Comparison of ENCODE assay signal across 8 cellular contexts in genomic region chr12:123603495-123603894, GRCh38. TPM values are rescaled to one million over a fixed set of nuclear protein-coding genes. Genes with fewer than 3 reads are reported as not detected.
DNase-seq lines count a peak whose midpoint lies in the region; ATAC-seq and TF ChIP-seq lines count a peak whose summit lies in the region.
"Not testable (repeated sequence)": the region's sequence is repeated elsewhere in the genome, so short reads cannot be mapped to it uniquely, and the experiment has no call there.

No MANE protein-coding gene starts in this region.

- H3K27me3 ChIP-seq in DND-41 (ENCODE audit: insufficient read depth, low read length, poor library complexity); HUES64 (ENCODE audit: insufficient read depth, low read length); iPS-18a (ENCODE audit: control insufficient read depth, insufficient read depth, low read length); neural progenitor cell: not testable (repeated sequence)

- H3K4me1 Mint-ChIP-seq in activated CD4-positive, alpha-beta memory T cell treated with anti-CD3 and anti-CD28 coated beads, Interleukin-2, amount 10 ng/mL, durations not matched to agents 7 days and 5 days = peaks cover 47% of the 10 kb centered on the region
- H3K4me1 Mint-ChIP-seq in activated naive CD8-positive, alpha-beta T cell treated with anti-CD3 and anti-CD28 coated beads for 36 hours = peaks cover 27% of the 10 kb centered on the region
- peaks cover 14% of the 10 kb centered on the region for H3K4me1 Mint-ChIP-seq in neural progenitor cell

- peaks cover 66% of the 10 kb centered on the region for H3K36me3 ChIP-seq in DND-41 (ENCODE audit: insufficient read depth, low read length)
- H3K36me3 ChIP-seq in HUES64 (ENCODE audit: insufficient read depth, low read length) = peaks cover 52% of the 10 kb centered on the region
- peaks cover 43% of the 10 kb centered on the region for H3K36me3 ChIP-seq in iPS-18a (ENCODE audit: control insufficient read depth, low read depth, low read length)
- not testable (repeated sequence) for H3K36me3 ChIP-seq in neural progenitor cell

- H3K9ac ChIP-seq in DND-41 (ENCODE audit: low read depth, low read length) = peak overlapping the region; percentile 99; the same call in 1 of the 2 replicates
- H3K9ac ChIP-seq in HUES64 (ENCODE audit: low read depth, low read length); iPS-18a (ENCODE audit: low read length); neural progenitor cell: not testable (repeated sequence)

- DNase-seq in DND-41; RWPE1 (ENCODE audit: low spot score); activated CD4-positive, alpha-beta memory T cell treated with anti-CD3 and anti-CD28 coated beads, Interleukin-2, amount 10 ng/mL, durations not matched to agents 7 days and 5 days; activated naive CD8-positive, alpha-beta T cell treated with anti-CD3 and anti-CD28 coated beads for 36 hours; neural progenitor cell (ENCODE audit: low spot score): not testable (repeated sequence)

- peak overlapping the region; percentile 6 for H3K4me3 Mint-ChIP-seq in activated CD4-positive, alpha-beta memory T cell treated with anti-CD3 and anti-CD28 coated beads, Interleukin-2, amount 10 ng/mL, durations not matched to agents 7 days and 5 days
- H3K4me3 Mint-ChIP-seq in activated naive CD8-positive, alpha-beta T cell treated with anti-CD3 and anti-CD28 coated beads for 36 hours = peak overlapping the region; percentile 95
- peak overlapping the region; percentile 94 for H3K4me3 Mint-ChIP-seq in neural progenitor cell

- POLR2A ChIA-PET in RWPE1 (lab: Yijun Ruan, JAX; ENCODE audit: low non-redundant PET) = not testable (repeated sequence)
- POLR2A ChIA-PET in activated CD4-positive, alpha-beta memory T cell treated with anti-CD3 and anti-CD28 coated beads, Interleukin-2, amount 10 ng/mL, durations not matched to agents 7 days and 5 days (lab: Charles Lee) = interaction anchor here (1.3 to 2.2 kb wide), 3 partner anchors 10 to 371 kb away, joined by 3 to 10 read pairs (median 4); partner anchors contain the start of genes MPHOSPH9 and MTRFR

- not testable (repeated sequence) for H3K9me3 ChIP-seq in DND-41 (ENCODE audit: insufficient read depth, low read length, severe bottlenecking); HUES64 (ENCODE audit: insufficient read depth, low read depth, low read length); iPS-18a (ENCODE audit: control insufficient read depth, low read depth, low read length); neural progenitor cell (ENCODE audit: low read depth)

- CTCF ChIA-PET in RWPE1 (lab: Yijun Ruan, JAX) = not testable (repeated sequence)
- CTCF ChIA-PET in activated CD4-positive, alpha-beta memory T cell treated with anti-CD3 and anti-CD28 coated beads, Interleukin-2, amount 10 ng/mL, durations not matched to agents 7 days and 5 days (lab: Charles Lee) = interaction anchor here (2.2 kb wide), 1 partner anchor 15 kb away, joined by 11 read pairs; no protein-coding TSS in a partner anchor

- H3K27ac Mint-ChIP-seq in activated CD4-positive, alpha-beta memory T cell treated with anti-CD3 and anti-CD28 coated beads, Interleukin-2, amount 10 ng/mL, durations not matched to agents 7 days and 5 days; activated naive CD8-positive, alpha-beta T cell treated with anti-CD3 and anti-CD28 coated beads for 36 hours; neural progenitor cell: not testable (repeated sequence)

- peak overlapping the region; percentile 88 for H3K27ac ChIP-seq in 22Rv1
- H3K27ac ChIP-seq in DND-41 (ENCODE audit: low read length); HUES64 (ENCODE audit: low read depth, low read length); iPS-18a (ENCODE audit: low read length); neural progenitor cell: not testable (repeated sequence)
- peak overlapping the region; percentile 18; the same call in 1 of the 2 replicates for H3K27ac ChIP-seq in RWPE1

- 95% methylated on average over 11 of the region's 11 CpGs for WGBS in HUES64

- TF ChIP-seq CTCF in 22Rv1 (IDR thresholded peaks at IDR 0.05); DND-41 (IDR thresholded peaks at IDR 0.05; ENCODE audit: borderline replicate concordance, extremely low read depth, low read length, poor library complexity, severe bottlenecking); RWPE1 (conservative IDR thresholded peaks at IDR 0.05; ENCODE audit: low read depth); neural progenitor cell (IDR thresholded peaks at IDR 0.05): not testable (repeated sequence)

- H4K20me1 ChIP-seq in DND-41 (ENCODE audit: insufficient read depth, low read length) (peaks cover 17% of the 10 kb centered on the region; the same call in 1 of the 2 replicates), neural progenitor cell (ENCODE audit: low read depth) (peaks cover 13% of the 10 kb centered on the region)

- not testable (repeated sequence) for ATAC-seq in DND-41 (ENCODE audit: insufficient read depth, low read depth)

- not testable (repeated sequence) for H3K9me3 Mint-ChIP-seq in activated CD4-positive, alpha-beta memory T cell treated with anti-CD3 and anti-CD28 coated beads, Interleukin-2, amount 10 ng/mL, durations not matched to agents 7 days and 5 days; activated naive CD8-positive, alpha-beta T cell treated with anti-CD3 and anti-CD28 coated beads for 36 hours; neural progenitor cell

- H3K4me1 ChIP-seq in DND-41 (ENCODE audit: insufficient read depth, low read length) = peaks cover 48% of the 10 kb centered on the region
- not testable (repeated sequence) for H3K4me1 ChIP-seq in HUES64 (ENCODE audit: insufficient read depth, low read length); iPS-18a (ENCODE audit: control insufficient read depth, low read depth, low read length); neural progenitor cell

- not testable (repeated sequence) for H3K27me3 Mint-ChIP-seq in activated CD4-positive, alpha-beta memory T cell treated with anti-CD3 and anti-CD28 coated beads, Interleukin-2, amount 10 ng/mL, durations not matched to agents 7 days and 5 days; activated naive CD8-positive, alpha-beta T cell treated with anti-CD3 and anti-CD28 coated beads for 36 hours; neural progenitor cell (ENCODE audit: insufficient read depth, low read depth)

- not testable (repeated sequence) for H2AFZ ChIP-seq in DND-41 (ENCODE audit: low read depth, low read length); neural progenitor cell (replicated peaks)

- H3F3A ChIP-seq in neural progenitor cell (ENCODE audit: low read depth) = not testable (repeated sequence)

- peak overlapping the region in 1 of 2 experiments; percentile 90; a peak in 2 of 4 replicates for H3K4me3 ChIP-seq in DND-41 (ENCODE audit: low read depth in 1 of 2, low read length in 2 of 2)
- H3K4me3 ChIP-seq in HUES64 (ENCODE audit: low read length) = peak overlapping the region; percentile 95
- peak overlapping the region; percentile 98 for H3K4me3 ChIP-seq in iPS-18a (ENCODE audit: low read length)
- peak overlapping the region; percentile 92 for H3K4me3 ChIP-seq in neural progenitor cell

- H3K79me2 ChIP-seq in DND-41 (ENCODE audit: insufficient read depth, low read length) = peaks cover 87% of the 10 kb centered on the region
- peaks cover 51% of the 10 kb centered on the region for H3K79me2 ChIP-seq in neural progenitor cell (ENCODE audit: low read depth)

- H3K36me3 Mint-ChIP-seq in activated CD4-positive, alpha-beta memory T cell treated with anti-CD3 and anti-CD28 coated beads, Interleukin-2, amount 10 ng/mL, durations not matched to agents 7 days and 5 days (ENCODE audit: low read depth) = peaks cover 52% of the 10 kb centered on the region
- peaks cover 42% of the 10 kb centered on the region for H3K36me3 Mint-ChIP-seq in activated naive CD8-positive, alpha-beta T cell treated with anti-CD3 and anti-CD28 coated beads for 36 hours
- peaks cover 30% of the 10 kb centered on the region for H3K36me3 Mint-ChIP-seq in neural progenitor cell

- peak overlapping the region; percentile 67 for H3K4me2 ChIP-seq in DND-41 (ENCODE audit: insufficient read depth, low read length)
- H3K4me2 ChIP-seq in neural progenitor cell = peak overlapping the region; percentile 18

RNA-seq across cellular contexts. Expression of gene DDX55, which starts 1.6 kb away (rescaled TPM):
- 23.7 TPM for polyA plus RNA-seq in HUES64 (2013, experiment 1 of 2)
- 21.0 TPM for polyA plus RNA-seq in HUES64 (2013, experiment 2 of 2)
- total RNA-seq in activated CD4-positive, alpha-beta memory T cell treated with anti-CD3 and anti-CD28 coated beads, Interleukin-2, amount 10 ng/mL, durations not matched to agents 7 days and 5 days = 10 to 100 TPM; 26.8 to 26.9 TPM
- total RNA-seq in activated naive CD8-positive, alpha-beta T cell treated with anti-CD3 and anti-CD28 coated beads for 36 hours = 10 to 100 TPM; 55.3 to 56.7 TPM
- 41.7 and 55.3 TPM in 2 replicates for total RNA-seq in neural progenitor cell (ENCODE audit: low replicate concordance)

RNA-seq across cellular contexts. Expression of gene TMED2, which starts 19.1 kb away (rescaled TPM):
- 120 TPM for polyA plus RNA-seq in HUES64 (2013, experiment 1 of 2)
- 112 TPM for polyA plus RNA-seq in HUES64 (2013, experiment 2 of 2)
- 100 to 1,000 TPM; 166 to 167 TPM for total RNA-seq in activated CD4-positive, alpha-beta memory T cell treated with anti-CD3 and anti-CD28 coated beads, Interleukin-2, amount 10 ng/mL, durations not matched to agents 7 days and 5 days
- total RNA-seq in activated naive CD8-positive, alpha-beta T cell treated with anti-CD3 and anti-CD28 coated beads for 36 hours = 100 to 1,000 TPM; 177 to 180 TPM
- total RNA-seq in neural progenitor cell (ENCODE audit: low replicate concordance) = 134 and 175 TPM in 2 replicates

RNA-seq across cellular contexts. Expression of gene EIF2B1, which starts 30.0 kb away (rescaled TPM):
- 36.5 TPM for polyA plus RNA-seq in HUES64 (2013, experiment 1 of 2)
- 33.7 TPM for polyA plus RNA-seq in HUES64 (2013, experiment 2 of 2)
- total RNA-seq in activated CD4-positive, alpha-beta memory T cell treated with anti-CD3 and anti-CD28 coated beads, Interleukin-2, amount 10 ng/mL, durations not matched to agents 7 days and 5 days = 10 to 100 TPM; 55.9 to 57.0 TPM
- total RNA-seq in activated naive CD8-positive, alpha-beta T cell treated with anti-CD3 and anti-CD28 coated beads for 36 hours = 10 to 100 TPM; 89.8 to 93.5 TPM
- 77.1 and 85.1 TPM in 2 replicates for total RNA-seq in neural progenitor cell (ENCODE audit: low replicate concordance)

RNA-seq across cellular contexts. Expression of gene GTF2H3, which starts 30.1 kb away (rescaled TPM):
- 19.9 TPM for polyA plus RNA-seq in HUES64 (2013, experiment 1 of 2)
- 21.0 TPM for polyA plus RNA-seq in HUES64 (2013, experiment 2 of 2)
- 10 to 100 TPM; 36.6 to 40.3 TPM for total RNA-seq in activated CD4-positive, alpha-beta memory T cell treated with anti-CD3 and anti-CD28 coated beads, Interleukin-2, amount 10 ng/mL, durations not matched to agents 7 days and 5 days
- total RNA-seq in activated naive CD8-positive, alpha-beta T cell treated with anti-CD3 and anti-CD28 coated beads for 36 hours = 10 to 100 TPM; 95.9 TPM
- 44.3 and 50.9 TPM in 2 replicates for total RNA-seq in neural progenitor cell (ENCODE audit: low replicate concordance)

Comparison
In these comparisons a context has a peak if more than half of its experiments do, and no peak if none do; other contexts are left out.
1. H3K4me3 Mint-ChIP-seq: peak in every context shown above with its lines; median percentile 95 in activated naive CD8-positive, alpha-beta T cell treated with anti-CD3 and anti-CD28 coated beads for 36 hours; 94 in neural progenitor cell; 6 in activated CD4-positive, alpha-beta memory T cell treated with anti-CD3 and anti-CD28 coated beads, Interleukin-2, amount 10 ng/mL, durations not matched to agents 7 days and 5 days.